22 cellular contexts compared by ENCODE assay signal in the genomic region with DNA sequence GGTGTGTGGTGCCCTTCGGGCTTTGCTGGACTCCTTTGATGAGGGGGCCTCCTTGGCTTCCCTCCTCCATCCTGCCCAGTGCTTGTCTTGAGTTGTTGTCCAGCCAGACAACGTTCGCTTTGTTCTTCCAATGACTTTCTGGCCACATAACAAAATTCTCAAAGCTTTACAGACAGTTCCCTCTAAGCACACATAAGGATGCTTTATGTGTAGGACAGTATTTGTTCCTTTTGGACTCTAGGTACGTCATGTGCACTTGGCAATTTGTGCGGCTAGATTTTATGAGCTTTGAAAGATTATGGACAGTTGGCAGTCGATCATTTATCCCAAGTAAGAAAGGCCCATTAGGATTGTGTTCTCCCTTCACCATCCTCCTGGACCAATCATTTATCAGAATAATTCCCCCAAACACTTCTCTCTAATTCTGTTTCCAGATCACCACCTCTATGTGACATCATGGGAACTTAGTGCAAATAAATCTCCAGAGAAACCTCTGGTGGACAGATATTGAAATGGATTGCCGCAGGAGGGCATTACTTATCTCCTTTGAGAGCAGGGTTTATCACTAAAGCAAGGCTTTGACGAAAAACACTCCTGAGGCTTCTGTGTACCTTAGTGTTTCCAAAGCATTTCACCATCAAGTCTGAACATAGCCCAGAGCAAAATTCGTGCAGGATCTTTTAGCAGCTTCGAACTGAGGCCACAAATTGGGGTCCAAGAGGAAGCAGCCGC.
"Had no signal": no experiment of that assay in that cellular context is flagged by ENCODE, and none has a peak within 500 bp of the region (broad histone marks: within the 10 kb centered on the region; RNA-seq: fewer than 3 reads in every experiment).

No MANE protein-coding gene starts in this region.

- DNase-seq: activated B cell treated with CpG ODN at 0.5 μM for 24 hours; activated CD4-positive, alpha-beta T cell treated with anti-CD3 and anti-CD28 coated beads for 4 hours; activated CD4-positive, alpha-beta T cell treated with anti-CD3 and anti-CD28 coated beads, Interleukin-2, amount 50 U/mL, for 48 hours; activated CD8-positive, alpha-beta memory T cell treated with anti-CD3 and anti-CD28 coated beads, Interleukin-2, amount 50 U/mL, for 48 hours; activated naive CD4-positive, alpha-beta T cell; activated naive CD8-positive, alpha-beta T cell treated with anti-CD3 and anti-CD28 coated beads for 36 hours; activated T-cell treated with anti-CD3 and anti-CD28 coated beads, Interleukin-2, amount 50 U/mL, for 4 hours; amygdala; cortex of kidney; endodermal cell; foreskin fibroblast; hippocampal formation; kidney glomerular epithelial cell; left ventricle myocardium inferior; naive thymus-derived CD8-positive, alpha-beta T cell; spleen; stimulated activated CD4-positive, alpha-beta T cell treated with anti-CD3 and anti-CD28 coated beads, Interleukin-4, amount 100 ng/mL, for 1 hour; substantia nigra; T-helper 9 cell; thyroid gland; upper lobe of right lung had no signal

- H3K27me3 ChIP-seq: thyroid gland had no signal

- H3K4me3 ChIP-seq: left ventricle myocardium inferior, spleen, thyroid gland, upper lobe of right lung had no signal

- H3K36me3 ChIP-seq: left ventricle myocardium inferior, spleen, thyroid gland, upper lobe of right lung had no signal

- H3K27ac ChIP-seq: epithelial cell of prostate, left ventricle myocardium inferior, spleen, thyroid gland, upper lobe of right lung had no signal

- H3K4me1 ChIP-seq: spleen, thyroid gland, upper lobe of right lung had no signal

- H3K9me3 ChIP-seq: left ventricle myocardium inferior, spleen, thyroid gland, upper lobe of right lung had no signal

- ATAC-seq: activated T-cell treated with anti-CD3 and anti-CD28 coated beads, Interleukin-2, amount 50 U/mL, for 4 hours; naive thymus-derived CD8-positive, alpha-beta T cell; upper lobe of right lung had no signal
